In the genomic region with DNA sequence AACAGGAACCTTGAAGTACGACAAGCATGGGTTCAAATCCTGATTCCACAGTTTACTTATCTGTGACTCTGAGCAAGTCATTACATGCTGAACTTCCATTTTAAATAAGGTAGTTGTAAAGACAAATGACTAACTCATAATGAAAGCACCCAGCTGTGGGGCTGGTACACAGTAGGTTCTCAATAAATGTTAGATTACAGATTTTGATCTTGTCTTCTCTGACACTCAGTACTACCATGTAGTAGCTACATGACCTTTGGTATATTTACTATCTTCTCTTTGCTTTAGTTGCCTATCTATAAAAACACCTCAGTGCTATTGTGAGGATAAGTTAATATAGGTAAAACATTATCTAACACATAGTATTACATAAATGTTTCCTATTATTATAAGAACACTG, we compare ENCODE assay signal across 1 cellular context.
TF ChIP-seq lines count a peak whose summit lies in the region.

No MANE protein-coding gene starts in this region.

TF ChIP-seq in GM12878, 131 proteins besides CTCF, POLR2A, EP300 and RAD21:
- TF ChIP-seq ZNF274 (IDR thresholded peaks at IDR 0.05; ENCODE audit: insufficient read depth, insufficient read length): no peak
- TF ChIP-seq TAF1 (IDR thresholded peaks at IDR 0.05; ENCODE audit: borderline replicate concordance, low read depth, low read length): no peak
- TF ChIP-seq ESRRA (IDR thresholded peaks at IDR 0.05; ENCODE audit: low read length): no peak
- no peak for TF ChIP-seq MXI1 (IDR thresholded peaks at IDR 0.05; ENCODE audit: low read depth, low read length)
- TF ChIP-seq NFYA (IDR thresholded peaks at IDR 0.05; ENCODE audit: borderline replicate concordance, low read depth, low read length): no peak
- no peak for TF ChIP-seq MEF2A (IDR thresholded peaks at IDR 0.05; ENCODE audit: insufficient read depth, low read depth, low read length)
- TF ChIP-seq, protein P1, sequence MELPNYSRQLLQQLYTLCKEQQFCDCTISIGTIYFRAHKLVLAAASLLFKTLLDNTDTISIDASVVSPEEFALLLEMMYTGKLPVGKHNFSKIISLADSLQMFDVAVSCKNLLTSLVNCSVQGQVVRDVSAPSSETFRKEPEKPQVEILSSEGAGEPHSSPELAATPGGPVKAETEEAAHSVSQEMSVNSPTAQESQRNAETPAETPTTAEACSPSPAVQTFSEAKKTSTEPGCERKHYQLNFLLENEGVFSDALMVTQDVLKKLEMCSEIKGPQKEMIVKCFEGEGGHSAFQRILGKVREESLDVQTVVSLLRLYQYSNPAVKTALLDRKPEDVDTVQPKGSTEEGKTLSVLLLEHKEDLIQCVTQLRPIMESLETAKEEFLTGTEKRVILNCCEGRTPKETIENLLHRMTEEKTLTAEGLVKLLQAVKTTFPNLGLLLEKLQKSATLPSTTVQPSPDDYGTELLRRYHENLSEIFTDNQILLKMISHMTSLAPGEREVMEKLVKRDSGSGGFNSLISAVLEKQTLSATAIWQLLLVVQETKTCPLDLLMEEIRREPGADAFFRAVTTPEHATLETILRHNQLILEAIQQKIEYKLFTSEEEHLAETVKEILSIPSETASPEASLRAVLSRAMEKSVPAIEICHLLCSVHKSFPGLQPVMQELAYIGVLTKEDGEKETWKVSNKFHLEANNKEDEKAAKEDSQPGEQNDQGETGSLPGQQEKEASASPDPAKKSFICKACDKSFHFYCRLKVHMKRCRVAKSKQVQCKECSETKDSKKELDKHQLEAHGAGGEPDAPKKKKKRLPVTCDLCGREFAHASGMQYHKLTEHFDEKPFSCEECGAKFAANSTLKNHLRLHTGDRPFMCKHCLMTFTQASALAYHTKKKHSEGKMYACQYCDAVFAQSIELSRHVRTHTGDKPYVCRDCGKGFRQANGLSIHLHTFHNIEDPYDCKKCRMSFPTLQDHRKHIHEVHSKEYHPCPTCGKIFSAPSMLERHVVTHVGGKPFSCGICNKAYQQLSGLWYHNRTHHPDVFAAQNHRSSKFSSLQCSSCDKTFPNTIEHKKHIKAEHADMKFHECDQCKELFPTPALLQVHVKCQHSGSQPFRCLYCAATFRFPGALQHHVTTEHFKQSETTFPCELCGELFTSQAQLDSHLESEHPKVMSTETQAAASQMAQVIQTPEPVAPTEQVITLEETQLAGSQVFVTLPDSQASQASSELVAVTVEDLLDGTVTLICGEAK (IDR thresholded peaks at IDR 0.05; ENCODE audit: borderline replicate concordance): no peak
- TF ChIP-seq LARP7 (IDR thresholded peaks at IDR 0.05): no peak
